12 cellular contexts compared by ENCODE assay signal in genomic region chr16:19210968-19211367, GRCh38. TPM values are rescaled to one million over a fixed set of nuclear protein-coding genes. Genes with fewer than 3 reads are reported as not detected.
DNase-seq lines count a peak whose midpoint lies in the region; ATAC-seq and TF ChIP-seq lines count a peak whose summit lies in the region.
"Had no signal": no experiment of that assay in that cellular context is flagged by ENCODE, and none has a peak within 500 bp of the region (broad histone marks: within the 10 kb centered on the region; RNA-seq: fewer than 3 reads in every experiment).

No MANE protein-coding gene starts in this region.

- H3K27ac Mint-ChIP-seq in natural killer cell treated with Interleukin-12 subunit alpha and Interleukin-12 subunit beta and Interleukin-15 and Interleukin-18, amount 100 ng/mL, for 72 hours = no peak overlapping the region
- H3K27ac Mint-ChIP-seq: activated naive CD8-positive, alpha-beta T cell had no signal

- H3K27me3 ChIP-seq in dorsolateral prefrontal cortex (no peaks in the 10 kb centered on the region), right atrium auricular region (no peaks in the 10 kb centered on the region), H7 (ENCODE audit: control insufficient read depth, insufficient read depth, low read length) (no peaks in the 10 kb centered on the region)

- H3K4me3 Mint-ChIP-seq in natural killer cell treated with Interleukin-12 subunit alpha and Interleukin-12 subunit beta and Interleukin-15 and Interleukin-18, amount 100 ng/mL, for 72 hours = no peak overlapping the region
- H3K4me3 Mint-ChIP-seq: activated naive CD8-positive, alpha-beta T cell had no signal

- intact Hi-C loops in dorsolateral prefrontal cortex (cut with DNase I) = no loop called here

- H3K4me3 ChIP-seq in dorsolateral prefrontal cortex (peak overlapping the region in 9 of 59 donors; percentile 1 to 28 (median 13)), right atrium auricular region (no peak overlapping the region), H7 (ENCODE audit: insufficient read depth, low read depth, low read length) (no peak overlapping the region)

- TF ChIP-seq CTCF in GM13976 (IDR thresholded peaks at IDR 0.05; ENCODE audit: borderline replicate concordance, control extremely low read depth, extremely low read depth, insufficient read depth, missing control alignments) (no peak), dorsolateral prefrontal cortex (IDR thresholded peaks at IDR 0.05 in 54 of 56, conservative IDR thresholded peaks at IDR 0.05 in 2 of 56; ENCODE audit: low read depth in 1 of 56, partially characterized antibody in 56 of 56) (no peak), right atrium auricular region (IDR thresholded peaks at IDR 0.05) (no peak)

- in situ Hi-C loops in GM13976 (cut with MboI; ENCODE audit: low sequenced_read_pairs, unreplicated experiment) = no loop called here

- H3K27ac ChIP-seq in dorsolateral prefrontal cortex (peak overlapping the region in 43 of 59 donors; percentile 1 to 80 (median 46)), right atrium auricular region (no peak overlapping the region)

- H3K27me3 Mint-ChIP-seq in natural killer cell treated with Interleukin-12 subunit alpha and Interleukin-12 subunit beta and Interleukin-15 and Interleukin-18, amount 100 ng/mL, for 72 hours = peaks cover 3 to 18% of the 10 kb centered on the region in 2 donors

- H3K9me3 ChIP-seq in right atrium auricular region = no peaks in the 10 kb centered on the region

- H3K9me3 Mint-ChIP-seq in natural killer cell treated with Interleukin-12 subunit alpha and Interleukin-12 subunit beta and Interleukin-15 and Interleukin-18, amount 100 ng/mL, for 72 hours = no peaks in the 10 kb centered on the region

- no peaks in the 10 kb centered on the region for H3K36me3 Mint-ChIP-seq in natural killer cell treated with Interleukin-12 subunit alpha and Interleukin-12 subunit beta and Interleukin-15 and Interleukin-18, amount 100 ng/mL, for 72 hours
- H3K36me3 Mint-ChIP-seq: activated naive CD8-positive, alpha-beta T cell had no signal

- no peaks in the 10 kb centered on the region for H3K4me1 Mint-ChIP-seq in natural killer cell treated with Interleukin-12 subunit alpha and Interleukin-12 subunit beta and Interleukin-15 and Interleukin-18, amount 100 ng/mL, for 72 hours (ENCODE audit: low read depth in 2 of 2)

- H3K36me3 ChIP-seq in right atrium auricular region = no peaks in the 10 kb centered on the region
- H3K36me3 ChIP-seq in H7 (replicated peaks; ENCODE audit: control insufficient read depth, insufficient read depth, low read length) = no peaks in the 10 kb centered on the region

- DNase-seq in GM13976 (ENCODE audit: low spot score) (peak; percentile 62), dorsolateral prefrontal cortex (peak in 2 of 10 donors; percentile 11 to 33), T-helper 1 cell (no peak), right atrium auricular region (ENCODE audit: low spot score) (no peak), H7 (no peak)
- no peak for DNase-seq in natural killer cell treated with Interleukin-12 subunit alpha and Interleukin-12 subunit beta and Interleukin-15 and Interleukin-18, amount 100 ng/mL, for 72 hours (ENCODE audit: low spot score)
- DNase-seq: NCI-H2029 treated with DMSO at 0.1 percent for 48 hours; stimulated activated naive CD4-positive, alpha-beta T cell had no signal

- H3K4me1 ChIP-seq in right atrium auricular region = no peaks in the 10 kb centered on the region

- ATAC-seq in GM21526 (IDR thresholded peaks at IDR 0.05; ENCODE audit: low FRiP score, unreplicated experiment) (peak; percentile 43), HG03432 (IDR thresholded peaks at IDR 0.05; ENCODE audit: unreplicated experiment) (peak; percentile 48)
- ATAC-seq in natural killer cell treated with Interleukin-12 subunit alpha and Interleukin-12 subunit beta and Interleukin-15 and Interleukin-18, amount 100 ng/mL, for 72 hours = no peak
- ATAC-seq: sciatic nerve had no signal

RNA-seq across cellular contexts. Expression of gene SYT17, which starts 42.9 kb away (rescaled TPM):
- total RNA-seq in dorsolateral prefrontal cortex (10 to 100 TPM; 10.7 to 47.8 (median 28.1) TPM), right atrium auricular region (1 to 10 TPM in 1 of 2 donors, under 1 TPM in 1; 0.22 to 1.8 TPM)
- 1.9 and 5.3 TPM in 2 replicates for total RNA-seq in H7 (2014; rRNA removed; shearing (Covaris generic))
- not detected for total RNA-seq in natural killer cell treated with Interleukin-12 subunit alpha and Interleukin-12 subunit beta and Interleukin-15 and Interleukin-18, amount 100 ng/mL, for 72 hours

Comparison
In these comparisons a context has a peak if more than half of its experiments do, and no peak if none do; other contexts are left out.
1. ATAC-seq: peak in GM21526 (single experiment) and HG03432 (single experiment); none in natural killer cell treated with Interleukin-12 subunit alpha and Interleukin-12 subunit beta and Interleukin-15 and Interleukin-18, amount 100 ng/mL, for 72 hours (0 of 2).
2. H3K27ac ChIP-seq: peak in dorsolateral prefrontal cortex (43 of 59); none in right atrium auricular region (0 of 2).